Comparison of ENCODE assay signal across 11 cellular contexts in genomic region chr9:93207326-93207814, GRCh38. TPM values are rescaled to one million over a fixed set of nuclear protein-coding genes. Genes with fewer than 3 reads are reported as not detected.
DNase-seq lines count a peak whose midpoint lies in the region; ATAC-seq and TF ChIP-seq lines count a peak whose summit lies in the region.
"Had no signal": no experiment of that assay in that cellular context is flagged by ENCODE, and none has a peak within 500 bp of the region (broad histone marks: within the 10 kb centered on the region; RNA-seq: fewer than 3 reads in every experiment).

No MANE protein-coding gene starts in this region.

- H3K27me3 ChIP-seq in ACC112 (ENCODE audit: insufficient read depth, low read length), result no peaks in the 10 kb centered on the region

- no peaks in the 10 kb centered on the region for H3K36me3 Mint-ChIP-seq in mesothelial cell of epicardium
- H3K36me3 Mint-ChIP-seq: CD4-positive, CD25-positive, alpha-beta regulatory T cell; memory B cell had no signal

- no peak overlapping the region for H3K4me3 Mint-ChIP-seq in mesothelial cell of epicardium
- H3K4me3 Mint-ChIP-seq: activated CD4-positive, alpha-beta T cell treated with anti-CD3 and anti-CD28 coated beads, Interleukin-2, amount 10 ng/mL, durations not matched to agents 24 days and 14 days; CD4-positive, CD25-positive, alpha-beta regulatory T cell; memory B cell had no signal

- H3K9me3 Mint-ChIP-seq in mesothelial cell of epicardium, result no peaks in the 10 kb centered on the region
- H3K9me3 Mint-ChIP-seq: CD4-positive, CD25-positive, alpha-beta regulatory T cell had no signal

- peak overlapping the region; percentile 36 for H3K4me3 ChIP-seq in ACC112 (ENCODE audit: low read depth, low read length)

- H3K36me3 ChIP-seq in ACC112 (ENCODE audit: insufficient read depth, low read length), result no peaks in the 10 kb centered on the region

- DNase-seq in NCI-H1694 (lab: John Stamatoyannopoulos, UW) (peak; percentile 54), caudate nucleus (lab: John Stamatoyannopoulos, UW) (peak in 35 of 61 donors; percentile 26 to 85 (median 51)), mesothelial cell of epicardium (ENCODE audit: low spot score in 2 of 2, unreplicated experiment in 2 of 2) (no peak), AML-193 (lab: John Stamatoyannopoulos, UW) (no peak)
- DNase-seq in activated effector memory CD4-positive, alpha-beta T cell treated with Interleukin-2 at 50 U/mL for 16 hours, result no peak
- DNase-seq: activated CD4-positive, alpha-beta T cell treated with anti-CD3 and anti-CD28 coated beads, Interleukin-2, amount 10 ng/mL, durations not matched to agents 24 days and 14 days; CD4-positive, CD25-positive, alpha-beta regulatory T cell had no signal

- no peaks in the 10 kb centered on the region for H3K79me2 ChIP-seq in ACC112 (ENCODE audit: control insufficient read depth, insufficient read depth, low read length, unreplicated experiment)

- no peak for TF ChIP-seq CTCF in mesothelial cell of epicardium (IDR thresholded peaks at IDR 0.05; ENCODE audit: unreplicated experiment)

- H3K4me1 Mint-ChIP-seq in mesothelial cell of epicardium, result peaks cover 27% of the 10 kb centered on the region

- peaks cover 4% of the 10 kb centered on the region for H3K4me1 ChIP-seq in ACC112 (ENCODE audit: control insufficient read depth, insufficient read depth, low read length, unreplicated experiment)

- peak overlapping the region; percentile 69 for H2AFZ ChIP-seq in ACC112 (ENCODE audit: low read length, unreplicated experiment)

- ATAC-seq in GM18870 (IDR thresholded peaks at IDR 0.05; ENCODE audit: unreplicated experiment) (no peak), GM18511 (IDR thresholded peaks at IDR 0.05; ENCODE audit: unreplicated experiment) (no peak)

- H3K27me3 Mint-ChIP-seq in mesothelial cell of epicardium (ENCODE audit: low read depth), result no peaks in the 10 kb centered on the region
- H3K27me3 Mint-ChIP-seq: activated CD4-positive, alpha-beta T cell treated with anti-CD3 and anti-CD28 coated beads, Interleukin-2, amount 10 ng/mL, durations not matched to agents 24 days and 14 days; CD4-positive, CD25-positive, alpha-beta regulatory T cell had no signal

- H3K27ac Mint-ChIP-seq in mesothelial cell of epicardium, result peak overlapping the region; percentile 75
- H3K27ac Mint-ChIP-seq: activated CD4-positive, alpha-beta T cell treated with anti-CD3 and anti-CD28 coated beads, Interleukin-2, amount 10 ng/mL, durations not matched to agents 24 days and 14 days; CD4-positive, CD25-positive, alpha-beta regulatory T cell; memory B cell had no signal

- H3K27ac ChIP-seq in ACC112 (ENCODE audit: low read depth, low read length) (no peak overlapping the region), caudate nucleus (ENCODE audit: low read depth, low read length) (peak overlapping the region; percentile 88)

RNA-seq across cellular contexts. Expression of gene WNK2, which starts 23.4 kb away (rescaled TPM):
- 57.0 to 66.0 TPM (median 57.5 TPM) in 3 replicates for total RNA-seq in mesothelial cell of epicardium

Comparison
In these comparisons a context has a peak if more than half of its experiments do, and no peak if none do; other contexts are left out.
1. DNase-seq: peak in NCI-H1694 (single experiment) and caudate nucleus (35 of 61); none in mesothelial cell of epicardium (0 of 2), activated effector memory CD4-positive, alpha-beta T cell treated with Interleukin-2 at 50 U/mL for 16 hours (single experiment) and AML-193 (0 of 2).